In genomic region chr9:19922476-19923118, GRCh38 we compare ENCODE assay signal across 8 cellular contexts.
DNase-seq lines count a peak whose midpoint lies in the region; ATAC-seq and TF ChIP-seq lines count a peak whose summit lies in the region.

No MANE protein-coding gene starts in this region.

- peak; percentile 81 for TF ChIP-seq CTCF in hepatocyte (IDR thresholded peaks at IDR 0.05; ENCODE audit: poor library complexity)

- no peaks in the 10 kb centered on the region for H3K27me3 ChIP-seq in hepatocyte

- H2AFZ ChIP-seq in hepatocyte = no peak overlapping the region

- no peak for ATAC-seq in GM21529 (IDR thresholded peaks at IDR 0.05; ENCODE audit: unreplicated experiment)
- no peak for ATAC-seq in HG03469 (IDR thresholded peaks at IDR 0.05; ENCODE audit: unreplicated experiment)
- ATAC-seq in HG03520 (IDR thresholded peaks at IDR 0.05; ENCODE audit: unreplicated experiment) = no peak

- H3K9me3 ChIP-seq in SK-N-MC (ENCODE audit: low read depth, low read length) (no peaks in the 10 kb centered on the region), hepatocyte (ENCODE audit: low read depth) (no peaks in the 10 kb centered on the region)

- H3K4me3 ChIP-seq in SK-N-MC (no peak overlapping the region), hepatocyte (no peak overlapping the region)

- peak; percentile 12 for DNase-seq in COLO668 (lab: John Stamatoyannopoulos, UW; ENCODE audit: unreplicated experiment)
- DNase-seq in Kasumi-1 (lab: John Stamatoyannopoulos, UW) = peak; percentile 5 to 16
- peak; percentile 63 for DNase-seq in SK-N-MC (ENCODE audit: low read depth, low spot score)
- DNase-seq in hepatocyte (ENCODE audit: low spot score) = peak; percentile 77
- DNase-seq in activated CD4-positive, alpha-beta T cell treated with anti-CD3 and anti-CD28 coated beads, Interleukin-2, amount 50 U/mL, for 1 hour = no peak

- no peaks in the 10 kb centered on the region for H4K20me1 ChIP-seq in hepatocyte (ENCODE audit: insufficient read depth, poor library complexity, severe bottlenecking)

- H3K36me3 ChIP-seq in SK-N-MC (ENCODE audit: insufficient read depth, low read length) = no peaks in the 10 kb centered on the region
- no peaks in the 10 kb centered on the region for H3K36me3 ChIP-seq in hepatocyte (replicated peaks; ENCODE audit: insufficient read depth, low read depth)

- no peaks in the 10 kb centered on the region for H3K4me1 ChIP-seq in hepatocyte (ENCODE audit: insufficient read depth)

- H3K9ac ChIP-seq in SK-N-MC (ENCODE audit: insufficient read length) = no peak overlapping the region

- H3K9me2 ChIP-seq in hepatocyte (replicated peaks; ENCODE audit: insufficient read depth) = no peaks in the 10 kb centered on the region

- H3K27ac ChIP-seq in SK-N-MC = peak overlapping the region; percentile 42; the same call in 1 of the 2 replicates
- no peak overlapping the region for H3K27ac ChIP-seq in hepatocyte

- no peak overlapping the region for H3K4me2 ChIP-seq in hepatocyte

- WGBS in hepatocyte (ENCODE audit: low lambda C conversion rate, missing lambda C conversion rate) = 2% methylated on average over 2 of the region's 2 CpGs

- H3K79me2 ChIP-seq in hepatocyte = no peaks in the 10 kb centered on the region
